ENCODE assay signal across 18 cellular contexts in the genomic region with DNA sequence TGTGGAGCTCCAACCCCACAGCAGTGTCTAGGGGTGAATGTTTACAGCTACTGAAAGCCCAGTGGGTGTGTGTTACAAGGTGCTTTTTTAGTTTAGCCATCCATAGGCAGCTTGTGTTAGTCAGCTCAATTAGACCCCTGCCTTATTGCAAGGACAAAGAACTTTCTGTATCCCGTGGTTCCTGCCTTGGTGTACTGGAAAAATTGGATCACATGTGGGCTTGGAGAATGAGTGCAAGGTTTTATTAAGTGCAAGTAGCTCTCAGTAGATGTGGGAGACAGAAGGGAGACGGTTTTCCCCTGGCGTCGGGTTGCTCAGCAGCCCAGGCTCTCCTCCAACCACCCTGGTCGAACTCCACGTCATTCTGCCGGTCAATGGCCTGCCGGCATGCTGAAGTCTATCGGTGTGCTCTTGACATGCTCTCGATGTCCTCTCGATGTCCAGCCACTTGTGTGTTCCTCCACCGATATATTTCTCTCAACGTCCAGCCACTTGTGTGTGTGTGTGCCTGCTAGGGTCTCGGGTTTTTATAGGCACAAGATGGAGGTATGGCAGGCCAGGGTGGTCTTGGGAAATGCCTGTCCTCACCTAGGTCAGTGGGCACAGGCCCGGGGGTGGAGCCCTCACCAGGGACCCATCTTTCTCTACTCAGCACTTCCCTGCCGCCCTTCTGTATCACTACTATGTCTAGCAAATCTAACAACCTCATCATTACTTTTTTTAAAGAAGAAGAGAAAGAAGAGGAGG.
"Had no signal": no experiment of that assay in that cellular context is flagged by ENCODE, and none has a peak within 500 bp of the region (broad histone marks: within the 10 kb centered on the region; RNA-seq: fewer than 3 reads in every experiment).

No MANE protein-coding gene starts in this region.

- ATAC-seq: gastroesophageal sphincter; stimulated activated naive CD8-positive, alpha-beta T cell treated with anti-CD3 and anti-CD28 coated beads, Interleukin-15, Interleukin-2, amounts not matched to agents 100 U/mL and 50 U/mL, for 24 hours; T-helper 17 cell had no signal

- H3K4me3 Mint-ChIP-seq: activated CD4-positive, alpha-beta memory T cell treated with anti-CD3 and anti-CD28 coated beads for 36 hours; activated naive CD8-positive, alpha-beta T cell treated with anti-CD3 and anti-CD28 coated beads, Interleukin-2, amount 10 ng/mL, durations not matched to agents 7 days and 5 days; T-helper 17 cell had no signal

- H3K27ac Mint-ChIP-seq: activated CD4-positive, alpha-beta memory T cell treated with anti-CD3 and anti-CD28 coated beads for 36 hours; activated naive CD8-positive, alpha-beta T cell treated with anti-CD3 and anti-CD28 coated beads, Interleukin-2, amount 10 ng/mL, durations not matched to agents 7 days and 5 days; progenitor cell of endocrine pancreas; T-helper 17 cell had no signal

- H3K9me3 ChIP-seq: breast epithelium, esophagus squamous epithelium, gastroesophageal sphincter, spleen had no signal

- H3K4me3 ChIP-seq: breast epithelium, coronary artery, esophagus squamous epithelium, gastroesophageal sphincter, spleen had no signal

- H3K27ac ChIP-seq: breast epithelium, coronary artery, esophagus squamous epithelium, gastroesophageal sphincter, spleen had no signal

- H3K4me1 Mint-ChIP-seq: T-helper 17 cell had no signal

- H3K4me1 ChIP-seq: breast epithelium, esophagus squamous epithelium, gastroesophageal sphincter, spleen had no signal

- DNase-seq: activated CD4-positive, alpha-beta memory T cell treated with anti-CD3 and anti-CD28 coated beads for 36 hours; activated CD4-positive, alpha-beta T cell treated with anti-CD3 and anti-CD28 coated beads for 48 hours; activated naive CD4-positive, alpha-beta T cell treated with Interleukin-2 at 50 U/mL for 16 hours; activated naive CD8-positive, alpha-beta T cell treated with anti-CD3 and anti-CD28 coated beads, Interleukin-2, amount 10 ng/mL, durations not matched to agents 7 days and 5 days; activated T-cell treated with anti-CD3 and anti-CD28 coated beads, Interleukin-2, amount 50 U/mL, for 48 hours; amniotic stem cell; esophagus squamous epithelium; head of caudate nucleus; mesenchymal stem cell; retina; spleen; stimulated activated CD4-positive, alpha-beta T cell treated with anti-CD3 and anti-CD28 coated beads, Interleukin-4, amount 100 ng/mL, for 1 hour; stimulated activated naive CD8-positive, alpha-beta T cell treated with anti-CD3 and anti-CD28 coated beads, Interleukin-15, Interleukin-2, amounts not matched to agents 100 U/mL and 50 U/mL, for 24 hours; T-helper 17 cell had no signal

- H3K27me3 ChIP-seq: breast epithelium, esophagus squamous epithelium, gastroesophageal sphincter, spleen had no signal

- H3K27me3 Mint-ChIP-seq: activated CD4-positive, alpha-beta memory T cell treated with anti-CD3 and anti-CD28 coated beads for 36 hours; activated naive CD8-positive, alpha-beta T cell treated with anti-CD3 and anti-CD28 coated beads, Interleukin-2, amount 10 ng/mL, durations not matched to agents 7 days and 5 days; progenitor cell of endocrine pancreas; T-helper 17 cell had no signal

- H3K9me3 Mint-ChIP-seq: activated CD4-positive, alpha-beta memory T cell treated with anti-CD3 and anti-CD28 coated beads for 36 hours; activated naive CD8-positive, alpha-beta T cell treated with anti-CD3 and anti-CD28 coated beads, Interleukin-2, amount 10 ng/mL, durations not matched to agents 7 days and 5 days had no signal

- H3K36me3 ChIP-seq: breast epithelium had no signal
